In the genomic region with DNA sequence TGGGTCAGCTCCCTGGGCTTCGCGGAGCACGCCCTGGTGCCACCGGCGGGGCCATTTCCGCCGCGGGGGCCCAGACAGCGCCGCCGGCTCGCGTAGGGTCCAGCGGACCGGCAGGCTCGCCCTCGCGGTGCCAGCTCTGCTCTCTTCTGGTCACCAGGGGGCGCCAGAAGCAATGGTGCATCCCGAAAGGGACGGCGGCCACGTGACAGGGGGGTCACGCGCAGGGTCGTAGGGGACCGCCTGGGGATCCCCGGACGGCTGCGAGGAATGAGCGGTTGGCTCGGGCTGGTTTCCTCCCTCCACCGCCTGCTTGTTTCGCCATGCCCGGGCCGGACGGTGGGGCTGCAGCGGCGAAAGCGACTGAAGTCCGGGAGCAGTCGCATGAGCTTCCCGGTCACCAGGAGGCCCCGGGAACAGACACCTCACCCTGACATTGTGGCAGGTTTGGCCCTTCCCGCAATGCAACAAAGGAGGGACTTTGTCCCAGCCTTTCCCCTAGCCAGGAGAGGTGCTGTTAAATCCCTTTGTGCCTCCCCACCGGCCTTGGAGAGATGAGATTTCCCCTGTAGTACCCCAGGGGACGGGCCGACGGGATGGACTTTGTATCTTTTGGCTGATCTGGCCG, we compare ENCODE assay signal across 7 cellular contexts. TPM values are rescaled to one million over a fixed set of nuclear protein-coding genes. Genes with fewer than 3 reads are reported as not detected.
DNase-seq lines count a peak whose midpoint lies in the region; ATAC-seq and TF ChIP-seq lines count a peak whose summit lies in the region.

No MANE protein-coding gene starts in this region.

- H3K27ac ChIP-seq in heart right ventricle (peak overlapping the region in 5 of 10 donors; percentile 15 to 55 (median 37)), parathyroid adenoma (no peak overlapping the region), tibial nerve (no peak overlapping the region)

- DNase-seq in HS-27A (ENCODE audit: low read depth): peak; percentile 40
- peak; percentile 45 for DNase-seq in SKM-1 treated with dmso at 0.1 percent for 144 hours (lab: John Stamatoyannopoulos, UW; ENCODE audit: unreplicated experiment)
- peak; percentile 3 for DNase-seq in activated naive CD8-positive, alpha-beta T cell treated with anti-CD3 and anti-CD28 coated beads, Interleukin-2, amount 50 U/mL, for 16 hours (ENCODE audit: low read depth, low spot score)
- DNase-seq in heart right ventricle: peak; percentile 83
- DNase-seq in tibial nerve (ENCODE audit: low spot score in 2 of 2): peak; percentile 57 to 84

- peak overlapping the region; percentile 65 for H3K4me2 ChIP-seq in parathyroid adenoma (ENCODE audit: low read length)

- TF ChIP-seq EP300 in tibial nerve (IDR thresholded peaks at IDR 0.05): no peak

- intact Hi-C loops in heart right ventricle (cut with DNase I): no loop called here

- peak overlapping the region; percentile 6 to 58 (median 54) for H3K4me3 ChIP-seq in heart right ventricle
- peak overlapping the region; percentile 48 for H3K4me3 ChIP-seq in parathyroid adenoma (ENCODE audit: low read depth, low read length)
- H3K4me3 ChIP-seq in tibial nerve: peak overlapping the region; percentile 26 to 52 (median 34)

- TF ChIP-seq CTCF in heart right ventricle (IDR thresholded peaks at IDR 0.05) (peak; percentile 55 to 85 (median 77)), parathyroid adenoma (IDR thresholded peaks at IDR 0.05) (peak; percentile 58), tibial nerve (IDR thresholded peaks at IDR 0.05) (peak; percentile 59 to 82 (median 71))

- H3K79me2 ChIP-seq in parathyroid adenoma: no peaks in the 10 kb centered on the region

- no peaks in the 10 kb centered on the region for H3K9me3 ChIP-seq in heart right ventricle
- no peaks in the 10 kb centered on the region for H3K9me3 ChIP-seq in parathyroid adenoma (ENCODE audit: control insufficient read depth, low read length)
- H3K9me3 ChIP-seq in tibial nerve: no peaks in the 10 kb centered on the region

- H3K36me3 ChIP-seq in heart right ventricle (no peaks in the 10 kb centered on the region), parathyroid adenoma (ENCODE audit: control insufficient read depth, insufficient read depth, low read length) (no peaks in the 10 kb centered on the region), tibial nerve (no peaks in the 10 kb centered on the region)

- WGBS in heart right ventricle, 2 donors: 5 to 10% methylated on average over 19 to 50 of the region's 50 CpGs
- 3 to 47% methylated on average over 13 to 44 of the region's 50 CpGs for WGBS in tibial nerve, 2 donors

- H3K4me1 ChIP-seq in heart right ventricle (peaks cover 0 to 5% (median 0%) of the 10 kb centered on the region in 9 donors), parathyroid adenoma (no peaks in the 10 kb centered on the region), tibial nerve (no peaks in the 10 kb centered on the region)

- no peak for TF ChIP-seq POLR2A in tibial nerve (IDR thresholded peaks at IDR 0.05)

- peak; percentile 82 for ATAC-seq in GM18502 (IDR thresholded peaks at IDR 0.05; ENCODE audit: poor library complexity, unreplicated experiment)
- ATAC-seq in heart right ventricle: peak; percentile 79 to 97 (median 92)

- H2AFZ ChIP-seq in parathyroid adenoma: peak overlapping the region; percentile 85

- H3K27me3 ChIP-seq in heart right ventricle: peaks cover 0 to 39% (median 0%) of the 10 kb centered on the region in 7 donors
- H3K27me3 ChIP-seq in parathyroid adenoma (ENCODE audit: control insufficient read depth, insufficient read depth, low read length): no peaks in the 10 kb centered on the region
- no peaks in the 10 kb centered on the region for H3K27me3 ChIP-seq in tibial nerve

- H3K9ac ChIP-seq in parathyroid adenoma: no peak overlapping the region

RNA-seq across cellular contexts. Expression of a gene that starts 15.8 kb away (rescaled TPM):
- under 1 TPM in 1 of 10 donors, not detected in 9; 0.17 TPM for total RNA-seq in heart right ventricle
- polyA plus RNA-seq in heart right ventricle: under 1 TPM in 1 of 2 donors, not detected in 1; 0.01 TPM
- total RNA-seq in tibial nerve: not detected

Comparison
In these comparisons a context has a peak if more than half of its experiments do, and no peak if none do; other contexts are left out.
1. DNase-seq: peak in every context shown above with its lines; median percentile 83 in heart right ventricle; 70 in tibial nerve; 45 in SKM-1 treated with dmso at 0.1 percent for 144 hours; 40 in HS-27A; 3 in activated naive CD8-positive, alpha-beta T cell treated with anti-CD3 and anti-CD28 coated beads, Interleukin-2, amount 50 U/mL, for 16 hours.